In genomic region chr14:93629636-93630035, GRCh38 we compare ENCODE assay signal across 22 cellular contexts.
"Had no signal": no experiment of that assay in that cellular context is flagged by ENCODE, and none has a peak within 500 bp of the region (broad histone marks: within the 10 kb centered on the region; RNA-seq: fewer than 3 reads in every experiment).

No MANE protein-coding gene starts in this region.

- H3K4me2 ChIP-seq: SK-N-SH had no signal

- DNase-seq: IMR-90, Karpas-422, KG1, MG63, NCI-H1092 treated with DMSO at 0.1 percent for 48 hours, NCI-H1436, NCI-H187, NCI-H2029, NCI-H2081 treated with DMSO at 0.1 percent for 48 hours, NCI-H2171, NCI-H226, NCI-H446, NCI-H510A, NCI-H524 treated with DMSO at 0.1 percent for 48 hours, NCI-H69, NCI-H774, PC-3, SHP77, SK-N-SH had no signal

- ATAC-seq: HepG2, Panc1, PC-3 had no signal

- H3K36me3 ChIP-seq: MG63 had no signal

- H3K9me2 ChIP-seq: SK-N-SH had no signal

- H3K9me3 ChIP-seq: MG63, SK-N-SH had no signal

- H3K27ac ChIP-seq: RWPE1 had no signal

- H3K9ac ChIP-seq: SK-N-SH had no signal

- H3K27me3 ChIP-seq: MG63 had no signal

- H3K4me3 ChIP-seq: MG63 had no signal
